In genomic region chr5:168290902-168291280, GRCh38 we compare ENCODE assay signal across 2 cellular contexts.
TF ChIP-seq lines count a peak whose summit lies in the region.

No MANE protein-coding gene starts in this region.

TF ChIP-seq in H1, 55 proteins besides CTCF, POLR2A, EP300 and RAD21:
- peak; percentile 26; the same call in 1 of the 2 replicates for TF ChIP-seq KDM1A (IDR thresholded peaks at IDR 0.05; ENCODE audit: borderline replicate concordance, low read length)
- TF ChIP-seq KDM4A (IDR thresholded peaks at IDR 0.05; ENCODE audit: low read depth, low read length, severe bottlenecking): no peak

TF ChIP-seq in neural cell, 6 proteins besides CTCF, POLR2A, EP300 and RAD21:
- TF ChIP-seq MXI1 (conservative IDR thresholded peaks at IDR 0.05; ENCODE audit: poor library complexity, severe bottlenecking) (no peak), POLR2AphosphoS5 (IDR thresholded peaks at IDR 0.05) (no peak), TAF1 (IDR thresholded peaks at IDR 0.05; ENCODE audit: low read depth) (no peak), SMC3 (conservative IDR thresholded peaks at IDR 0.05; ENCODE audit: poor library complexity) (no peak), EZH2 (IDR thresholded peaks at IDR 0.05; ENCODE audit: borderline replicate concordance, insufficient read depth, low read length, poor library complexity, severe bottlenecking) (no peak), REST (IDR thresholded peaks at IDR 0.05; ENCODE audit: borderline replicate concordance) (no peak)
